9 cellular contexts compared by ENCODE assay signal in genomic region chr4:122584517-122584916, GRCh38. TPM values are rescaled to one million over a fixed set of nuclear protein-coding genes. Genes with fewer than 3 reads are reported as not detected.
DNase-seq lines count a peak whose midpoint lies in the region; ATAC-seq and TF ChIP-seq lines count a peak whose summit lies in the region.
"Had no signal": no experiment of that assay in that cellular context is flagged by ENCODE, and none has a peak within 500 bp of the region (broad histone marks: within the 10 kb centered on the region; RNA-seq: fewer than 3 reads in every experiment).

No MANE protein-coding gene starts in this region.

- no peak overlapping the region for H3K4me3 Mint-ChIP-seq in MCF 10A (ENCODE audit: unreplicated experiment)

- H3K27me3 Mint-ChIP-seq in MCF 10A (ENCODE audit: insufficient read depth, unreplicated experiment) = peaks cover 10% of the 10 kb centered on the region

- peak overlapping the region; percentile 81 for H3K27ac Mint-ChIP-seq in MCF 10A (ENCODE audit: low read depth, unreplicated experiment)

- ATAC-seq in GM19463 (IDR thresholded peaks at IDR 0.05; ENCODE audit: unreplicated experiment) = peak; percentile 61

- intact Hi-C loops in MCF 10A (cut with micrococcal nuclease) = no loop called here

- CTCF ChIA-PET in MCF 10A (lab: Yijun Ruan, JAX) = interaction anchor here (0.6 to 1.0 kb wide), 2 partner anchors 9 to 341 kb away, joined by 3 to 4 read pairs; no protein-coding TSS in a partner anchor

- H3K4me1 Mint-ChIP-seq in MCF 10A (ENCODE audit: insufficient read depth, unreplicated experiment) = peaks cover 21% of the 10 kb centered on the region

- DNase-seq in HT1080 (ENCODE audit: low read depth) (peak; percentile 87), MCF 10A (ENCODE audit: unreplicated experiment) (peak; percentile 84), skeletal muscle cell (ENCODE audit: low read depth) (peak; percentile 85), UCSD-AML1 (lab: John Stamatoyannopoulos, UW; ENCODE audit: unreplicated experiment) (no peak), NCI-H2081 treated with DMSO at 0.1 percent for 48 hours (lab: John Stamatoyannopoulos, UW) (no peak), NK-92 (lab: John Stamatoyannopoulos, UW; ENCODE audit: unreplicated experiment) (no peak)
- DNase-seq in activated CD8-positive, alpha-beta memory T cell treated with anti-CD3 and anti-CD28 coated beads for 24 hours = no peak

- no peaks in the 10 kb centered on the region for H3K9me3 Mint-ChIP-seq in MCF 10A (ENCODE audit: unreplicated experiment)

- no TSS peak for BruUV-seq in MCF 10A (replicated peaks; lab: Mats Ljungman, UMichigan)

- no peaks in the 10 kb centered on the region for H3K36me3 Mint-ChIP-seq in MCF 10A (ENCODE audit: insufficient read depth, unreplicated experiment)

- TF ChIP-seq CTCF in MCF 10A (IDR thresholded peaks at IDR 0.05; ENCODE audit: unreplicated experiment) = no peak

- POLR2A ChIA-PET in MCF 10A (lab: Yijun Ruan, JAX) = interaction anchor here (0.7 to 1.6 kb wide), 5 partner anchors 8 to 734 kb away, joined by 3 to 6 read pairs (median 4); no protein-coding TSS in a partner anchor

- no peak overlapping the region for H3K4me3 ChIP-seq in skeletal muscle cell (ENCODE audit: low read depth, low read length)

RNA-seq across cellular contexts. Expression of gene IL21, which starts 36.3 kb away (rescaled TPM):
- total RNA-seq in HT1080 (2014; rRNA removed; shearing (Covaris generic)) = not detected in 2 replicates
- not detected in 2 replicates for polyA plus RNA-seq in HT1080 (2015; cell fraction: cytosol; rRNA removed)
- not detected in 2 replicates for polyA plus RNA-seq in HT1080 (2015; cell fraction: nucleus; rRNA removed)
- not detected in 2 replicates for total RNA-seq in MCF 10A (2022)
- total RNA-seq: urinary bladder had no signal
- polyA plus RNA-seq: urinary bladder had no signal

Comparison
In these comparisons a context has a peak if more than half of its experiments do, and no peak if none do; other contexts are left out.
1. DNase-seq: peak in HT1080 (single experiment), MCF 10A (single experiment) and skeletal muscle cell (single experiment); none in UCSD-AML1 (single experiment), NCI-H2081 treated with DMSO at 0.1 percent for 48 hours (single experiment), NK-92 (single experiment) and activated CD8-positive, alpha-beta memory T cell treated with anti-CD3 and anti-CD28 coated beads for 24 hours (single experiment).